15 cellular contexts compared by ENCODE assay signal in the genomic region with DNA sequence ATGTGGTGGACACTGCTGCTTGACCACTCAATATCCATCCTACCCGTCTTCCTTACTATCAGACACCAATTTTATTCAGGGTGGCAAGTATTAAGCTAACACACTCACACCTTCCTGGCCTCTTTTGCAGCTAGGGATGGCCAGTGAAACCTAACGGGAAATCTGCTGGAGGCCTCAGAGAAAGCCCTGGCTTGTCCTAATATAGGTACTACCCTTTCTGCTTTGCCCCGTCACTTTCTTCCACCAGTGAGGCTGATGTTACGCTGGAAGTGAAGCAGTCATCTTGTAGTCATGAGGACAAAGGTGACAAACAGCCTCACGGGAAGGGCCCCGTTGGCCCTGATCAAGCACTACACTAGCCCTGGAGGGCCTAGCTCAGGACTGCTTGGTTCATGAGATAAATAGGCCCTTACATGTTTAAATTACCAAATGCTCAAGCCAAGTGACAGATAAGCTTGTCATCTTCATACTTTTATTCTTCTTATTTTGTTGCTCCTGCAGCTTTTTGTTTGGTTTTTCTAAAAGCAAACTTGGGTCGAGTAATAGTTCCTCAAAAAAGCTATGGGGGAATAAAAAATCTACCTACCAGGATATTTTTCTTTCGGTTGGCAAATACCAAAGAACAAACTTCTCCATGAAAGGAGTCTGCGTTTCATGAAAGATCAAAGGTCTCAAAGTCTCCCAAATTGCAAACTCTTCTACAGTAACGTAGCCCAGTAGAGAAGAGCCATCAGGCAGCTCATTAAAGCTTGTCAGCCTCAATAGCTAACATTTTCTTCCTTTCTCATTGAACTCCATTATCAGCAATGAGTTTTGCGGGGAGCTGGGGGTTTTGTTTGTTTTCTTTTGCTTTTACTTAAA. TPM values are rescaled to one million over a fixed set of nuclear protein-coding genes. Genes with fewer than 3 reads are reported as not detected.
DNase-seq lines count a peak whose midpoint lies in the region; ATAC-seq and TF ChIP-seq lines count a peak whose summit lies in the region.
"Had no signal": no experiment of that assay in that cellular context is flagged by ENCODE, and none has a peak within 500 bp of the region (broad histone marks: within the 10 kb centered on the region; RNA-seq: fewer than 3 reads in every experiment).

No MANE protein-coding gene starts in this region.

- no peak overlapping the region for H3T11ph ChIP-seq in H9 (ENCODE audit: low read length)

- no peaks in the 10 kb centered on the region for H3K36me3 ChIP-seq in ascending aorta
- no peaks in the 10 kb centered on the region for H3K36me3 ChIP-seq in liver (ENCODE audit: control insufficient read depth in 4 of 4, insufficient read depth in 3 of 4, low read depth in 1 of 4, low read length in 3 of 4)
- peaks cover 0 to 18% (median 0%) of the 10 kb centered on the region in 6 donors for H3K36me3 ChIP-seq in spleen
- no peaks in the 10 kb centered on the region for H3K36me3 ChIP-seq in SJCRH30

- TF ChIP-seq RAD21 in liver (IDR thresholded peaks at IDR 0.05) = no peak

- no peaks in the 10 kb centered on the region for H3K9me3 ChIP-seq in H9 (ENCODE audit: control insufficient read depth, low read depth, low read length)
- no peaks in the 10 kb centered on the region for H3K9me3 ChIP-seq in ascending aorta
- no peaks in the 10 kb centered on the region for H3K9me3 ChIP-seq in liver (ENCODE audit: control insufficient read depth in 4 of 4, low read length in 3 of 4)
- peaks cover 0 to 17% (median 14%) of the 10 kb centered on the region in 8 donors for H3K9me3 ChIP-seq in spleen
- 0 out of 2 replicates have a peak, but pooled peaks cover 2% of the 10 kb centered on the region for H3K9me3 ChIP-seq in SJCRH30 (replicated peaks)

- H3K23ac ChIP-seq in H9 (ENCODE audit: insufficient read length, low read depth, low read length) = no peak overlapping the region

- no peak for ATAC-seq in GM19328 (IDR thresholded peaks at IDR 0.05; ENCODE audit: unreplicated experiment)
- ATAC-seq in HG03342 (IDR thresholded peaks at IDR 0.05; ENCODE audit: unreplicated experiment) = no peak
- ATAC-seq: effector memory CD8-positive, alpha-beta T cell; foreskin keratinocyte had no signal

- H2BK120ac ChIP-seq in H9 (ENCODE audit: low read depth, low read length, poor library complexity, severe bottlenecking) = no peak overlapping the region

- peaks cover 25 to 36% (median 29%) of the 10 kb centered on the region in 3 experiments for H3K36me3 Mint-ChIP-seq in H9 (ENCODE audit: insufficient read depth in 1 of 3, low read depth in 3 of 3)

- peaks cover 9% of the 10 kb centered on the region; the same call in 1 of the 2 replicates for H3K4me1 ChIP-seq in H9 (ENCODE audit: insufficient read depth, low read length)
- peaks cover 53 to 91% of the 10 kb centered on the region in 2 donors for H3K4me1 ChIP-seq in ascending aorta
- H3K4me1 ChIP-seq in liver (ENCODE audit: control insufficient read depth in 4 of 4, insufficient read depth in 4 of 4, low read length in 3 of 4) = peaks cover 8 to 28% (median 26%) of the 10 kb centered on the region in 4 donors
- H3K4me1 ChIP-seq in spleen = peaks cover 14 to 90% (median 65%) of the 10 kb centered on the region in 6 donors
- H3K4me1 ChIP-seq in SJCRH30 = peaks cover 20% of the 10 kb centered on the region

- peaks cover 2% of the 10 kb centered on the region for H4K20me1 ChIP-seq in H9 (ENCODE audit: control insufficient read depth, insufficient read depth, insufficient read length)

- H4K8ac ChIP-seq in H9 (replicated peaks; ENCODE audit: insufficient read length, low read depth, low read length) = no peak overlapping the region

- H3K18ac ChIP-seq in H9 (ENCODE audit: insufficient read length, low read depth, low read length) = no peak overlapping the region

- peaks cover 23% of the 10 kb centered on the region; the same call in 1 of the 2 replicates for H3K79me2 ChIP-seq in H9 (ENCODE audit: insufficient read depth, low read length)

- H4K5ac ChIP-seq in H9 (ENCODE audit: insufficient read length, low read depth, low read length) = no peak overlapping the region

- no peak overlapping the region for H4K91ac ChIP-seq in H9 (ENCODE audit: insufficient read length, low read depth, low read length)

- peaks cover 11% of the 10 kb centered on the region for H3K79me1 ChIP-seq in H9 (ENCODE audit: insufficient read depth, low read depth, low read length, poor library complexity, severe bottlenecking)

- no peaks in the 10 kb centered on the region for H3K27me3 Mint-ChIP-seq in H9 (ENCODE audit: low read depth)
- H3K27me3 Mint-ChIP-seq: effector memory CD8-positive, alpha-beta T cell had no signal

- peak overlapping the region in 2 of 3 experiments; percentile 19 to 57; a peak in 3 of 7 replicates for H3K27ac Mint-ChIP-seq in H9

- H3K4me1 Mint-ChIP-seq in H9 = peaks cover 36 to 62% of the 10 kb centered on the region in 2 experiments

- no peak overlapping the region for H3K14ac ChIP-seq in H9 (ENCODE audit: insufficient read depth, low read length)

- peaks cover 0 to 10% of the 10 kb centered on the region in 2 experiments; a peak in 4 of 5 replicates for H3K9me3 Mint-ChIP-seq in H9

- H3K27ac ChIP-seq in H9 (ENCODE audit: insufficient read length, low read depth, low read length) (no peak overlapping the region), ascending aorta (peak overlapping the region; percentile 83 to 91), liver (ENCODE audit: low read depth in 1 of 2, low read length in 2 of 2) (peak overlapping the region; percentile 16 to 33), spleen (peak overlapping the region in 6 of 8 donors; percentile 40 to 89 (median 74)), SJCRH30 (no peak overlapping the region)
- H3K27ac ChIP-seq: foreskin keratinocyte had no signal

- no peak overlapping the region for H2BK15ac ChIP-seq in H9 (ENCODE audit: low read depth, low read length)

- no peak for TF ChIP-seq POLR2A in spleen (IDR thresholded peaks at IDR 0.05)

- no peak overlapping the region for H3K56ac ChIP-seq in H9 (ENCODE audit: insufficient read length, low read depth, low read length)

- no peak overlapping the region for H2AFZ ChIP-seq in H9 (ENCODE audit: low read length)

- H3K9ac ChIP-seq in H9 (ENCODE audit: extremely low read depth, insufficient read length, low read length) (no peak overlapping the region), liver (ENCODE audit: low read depth in 1 of 2, low read length in 2 of 2) (no peak overlapping the region)

- no peak overlapping the region for H3K4me3 Mint-ChIP-seq in H9
- H3K4me3 Mint-ChIP-seq: effector memory CD8-positive, alpha-beta T cell had no signal

- no CpG with 5 or more reads among the region's 11 CpGs for WGBS in H9 (ENCODE audit: extremely low coverage, insufficient read length, low lambda C conversion rate)
- WGBS in liver = 63% methylated on average over 11 of the region's 11 CpGs
- 88 to 94% (median 89%) methylated on average over 11 of the region's 11 CpGs for WGBS in spleen, 5 donors

- H3K4me3 ChIP-seq in ascending aorta (no peak overlapping the region), liver (ENCODE audit: low read depth in 1 of 3, low read length in 3 of 3) (no peak overlapping the region), spleen (no peak overlapping the region), SJCRH30 (no peak overlapping the region)

- H2BK12ac ChIP-seq in H9 (ENCODE audit: insufficient read length, low read depth, low read length) = no peak overlapping the region

- no peak overlapping the region for H3K4me2 ChIP-seq in H9 (ENCODE audit: insufficient read depth, insufficient read length, low read length)

- TF ChIP-seq CTCF in H9 (conservative IDR thresholded peaks at IDR 0.05) = no peak
- no peak for TF ChIP-seq CTCF in ascending aorta (IDR thresholded peaks at IDR 0.05)
- TF ChIP-seq CTCF in liver (IDR thresholded peaks at IDR 0.05; ENCODE audit: low read depth, low read length, missing input control) = no peak
- no peak for TF ChIP-seq CTCF in spleen (IDR thresholded peaks at IDR 0.05 in 8 of 11, conservative IDR thresholded peaks at IDR 0.05 in 3 of 11)

- no peak overlapping the region for H2BK5ac ChIP-seq in H9 (ENCODE audit: insufficient read length, low read length)

- H3K4ac ChIP-seq in H9 (ENCODE audit: low read depth, low read length) = no peak overlapping the region

- no peaks in the 10 kb centered on the region for H3K23me2 ChIP-seq in H9 (ENCODE audit: insufficient read length, low read depth, low read length, poor library complexity, severe bottlenecking)

- H3K27me3 ChIP-seq in H9 (ENCODE audit: insufficient read depth, low read length) (no peaks in the 10 kb centered on the region), ascending aorta (no peaks in the 10 kb centered on the region), liver (ENCODE audit: control insufficient read depth in 4 of 4, insufficient read depth in 4 of 4, low read length in 3 of 4) (no peaks in the 10 kb centered on the region), spleen (replicated peaks in 1 of 7) (no peaks in the 10 kb centered on the region), SJCRH30 (no peaks in the 10 kb centered on the region)
- H3K27me3 ChIP-seq: foreskin keratinocyte had no signal

- intact Hi-C loops in ascending aorta (cut with DNase I) = loop anchor here (2.0 kb wide), 1 partner anchor 16 kb away; no protein-coding TSS in a partner anchor
- intact Hi-C loops in spleen (cut with DNase I; ENCODE audit: low total_unique reads) = no loop called here

- H2AK5ac ChIP-seq in H9 (ENCODE audit: insufficient read length, low read length) = no peak overlapping the region

- no peak overlapping the region for H2BK20ac ChIP-seq in H9 (ENCODE audit: low read depth, low read length, poor library complexity, severe bottlenecking)

- no peak for DNase-seq in H9
- DNase-seq in ascending aorta (ENCODE audit: low spot score in 2 of 2) = no peak
- DNase-seq in spleen = no peak
- no peak for DNase-seq in activated CD8-positive, alpha-beta memory T cell treated with anti-CD3 and anti-CD28 coated beads for 24 hours
- DNase-seq in SJCRH30 = no peak
- DNase-seq: activated effector memory CD4-positive, alpha-beta T cell treated with Interleukin-2 at 50 U/mL for 16 hours; effector memory CD8-positive, alpha-beta T cell; foreskin keratinocyte; KBM-7; NCI-H345; retina; stimulated activated CD4-positive, alpha-beta T cell treated with anti-CD3 and anti-CD28 coated beads, Interleukin-4, amount 100 ng/mL, for 1 hour had no signal

TF ChIP-seq in liver, 16 proteins besides CTCF, POLR2A, EP300 and RAD21:
- TF ChIP-seq HNF4A (conservative IDR thresholded peaks at IDR 0.05) (peak; percentile 48 to 54), HNF4G (IDR thresholded peaks at IDR 0.05) (no peak), YY1 (IDR thresholded peaks at IDR 0.05) (peak; percentile 23)

RNA-seq across cellular contexts. Expression of gene CREB3L2, which starts 17.5 kb away (rescaled TPM):
- total RNA-seq in H9 (2021) = 58.1 and 60.7 TPM in 2 replicates
- total RNA-seq in ascending aorta = 38.5 TPM
- 10 to 100 TPM; 12.9 to 16.6 TPM for total RNA-seq in liver
- 1 to 10 TPM; 6.7 to 7.0 TPM for polyA plus RNA-seq in liver
- total RNA-seq in spleen = 10 to 100 TPM; 29.3 to 68.4 (median 44.9) TPM
- 1 to 10 TPM; 3.5 to 6.1 (median 5.4) TPM for polyA plus RNA-seq in spleen
- 18.4 and 18.7 TPM in 2 replicates for total RNA-seq in SJCRH30 (2014; rRNA removed; shearing (Covaris generic))

Comparison
In these comparisons a context has a peak if more than half of its experiments do, and no peak if none do; other contexts are left out.
1. H3K27ac ChIP-seq: peak in ascending aorta (2 of 2), liver (2 of 2) and spleen (6 of 8); none in H9 (single experiment) and SJCRH30 (single experiment).